1 cellular context compared by ENCODE assay signal in the genomic region with DNA sequence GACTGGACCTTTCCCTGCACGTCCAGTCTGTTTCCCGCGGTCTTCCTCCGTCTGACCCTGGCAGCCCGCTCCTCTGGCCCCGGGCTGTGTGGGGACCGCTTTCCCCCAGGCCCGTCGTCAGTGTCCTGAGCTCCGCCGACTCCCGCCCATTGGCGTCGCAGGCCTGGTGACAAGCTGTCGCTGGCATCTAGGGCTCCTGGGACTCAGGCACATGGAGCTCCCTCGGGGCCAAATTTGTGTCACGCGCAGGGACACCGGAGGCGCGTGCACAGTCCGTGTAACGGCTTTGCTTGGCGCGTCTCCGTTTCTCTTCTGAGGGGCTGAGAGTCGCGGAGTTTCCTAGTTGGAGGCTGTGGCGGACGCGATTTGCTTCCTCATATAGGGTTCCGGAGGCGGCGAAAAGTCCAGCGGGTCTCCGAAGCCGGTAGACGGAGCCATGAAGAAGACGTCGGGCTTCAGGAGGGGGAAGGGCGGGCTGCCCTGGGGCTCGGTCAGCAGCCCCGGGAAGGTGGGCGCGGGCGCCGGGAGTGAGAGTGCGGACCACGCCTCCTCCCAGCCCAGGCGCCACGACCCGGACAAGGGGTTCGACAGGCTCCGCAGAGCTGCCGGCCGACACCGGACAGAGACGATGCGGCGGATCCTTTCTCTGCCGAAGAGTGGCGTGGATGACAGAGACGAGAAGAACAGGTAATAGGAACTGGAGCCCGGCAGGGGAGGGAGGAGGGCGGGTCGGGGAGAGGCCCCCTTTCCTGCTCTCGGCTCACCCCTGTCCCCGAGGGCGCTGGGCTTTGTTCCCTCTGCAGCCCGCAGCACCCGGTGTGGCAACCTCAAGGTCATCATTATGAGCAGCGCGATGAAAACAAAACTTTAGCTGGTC.
A peak's percentile ranks its signal among the peaks of the same experiment; 100 is the strongest.
TF ChIP-seq lines count a peak whose summit lies in the region.

No MANE protein-coding gene starts in this region.

TF ChIP-seq in H1, 55 proteins besides CTCF, POLR2A, EP300 and RAD21:
- TF ChIP-seq, protein P1, sequence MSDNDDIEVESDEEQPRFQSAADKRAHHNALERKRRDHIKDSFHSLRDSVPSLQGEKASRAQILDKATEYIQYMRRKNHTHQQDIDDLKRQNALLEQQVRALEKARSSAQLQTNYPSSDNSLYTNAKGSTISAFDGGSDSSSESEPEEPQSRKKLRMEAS (IDR thresholded peaks at IDR 0.05), result peak; percentile 67; the same call in 1 of the 2 replicates
- TF ChIP-seq, protein P2, sequence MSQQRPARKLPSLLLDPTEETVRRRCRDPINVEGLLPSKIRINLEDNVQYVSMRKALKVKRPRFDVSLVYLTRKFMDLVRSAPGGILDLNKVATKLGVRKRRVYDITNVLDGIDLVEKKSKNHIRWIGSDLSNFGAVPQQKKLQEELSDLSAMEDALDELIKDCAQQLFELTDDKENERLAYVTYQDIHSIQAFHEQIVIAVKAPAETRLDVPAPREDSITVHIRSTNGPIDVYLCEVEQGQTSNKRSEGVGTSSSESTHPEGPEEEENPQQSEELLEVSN (IDR thresholded peaks at IDR 0.05), result peak; percentile 93
- TF ChIP-seq ASH2L (IDR thresholded peaks at IDR 0.05; ENCODE audit: low read length) (peak; percentile 80), KDM4A (IDR thresholded peaks at IDR 0.05; ENCODE audit: low read depth, low read length, severe bottlenecking) (peak; percentile 91), CREB1 (IDR thresholded peaks at IDR 0.05) (peak; percentile 77), SAP30 (IDR thresholded peaks at IDR 0.05; ENCODE audit: insufficient read depth, insufficient replicate concordance, low read length) (peak; percentile 27), EZH2 (IDR thresholded peaks at IDR 0.05; ENCODE audit: low read depth, low read length, severe bottlenecking) (peak; percentile 56)
TF ChIP-seq in H1: peak in this region for 7; not testable (repeated sequence) for 48.
